8 cellular contexts compared by ENCODE assay signal in the genomic region with DNA sequence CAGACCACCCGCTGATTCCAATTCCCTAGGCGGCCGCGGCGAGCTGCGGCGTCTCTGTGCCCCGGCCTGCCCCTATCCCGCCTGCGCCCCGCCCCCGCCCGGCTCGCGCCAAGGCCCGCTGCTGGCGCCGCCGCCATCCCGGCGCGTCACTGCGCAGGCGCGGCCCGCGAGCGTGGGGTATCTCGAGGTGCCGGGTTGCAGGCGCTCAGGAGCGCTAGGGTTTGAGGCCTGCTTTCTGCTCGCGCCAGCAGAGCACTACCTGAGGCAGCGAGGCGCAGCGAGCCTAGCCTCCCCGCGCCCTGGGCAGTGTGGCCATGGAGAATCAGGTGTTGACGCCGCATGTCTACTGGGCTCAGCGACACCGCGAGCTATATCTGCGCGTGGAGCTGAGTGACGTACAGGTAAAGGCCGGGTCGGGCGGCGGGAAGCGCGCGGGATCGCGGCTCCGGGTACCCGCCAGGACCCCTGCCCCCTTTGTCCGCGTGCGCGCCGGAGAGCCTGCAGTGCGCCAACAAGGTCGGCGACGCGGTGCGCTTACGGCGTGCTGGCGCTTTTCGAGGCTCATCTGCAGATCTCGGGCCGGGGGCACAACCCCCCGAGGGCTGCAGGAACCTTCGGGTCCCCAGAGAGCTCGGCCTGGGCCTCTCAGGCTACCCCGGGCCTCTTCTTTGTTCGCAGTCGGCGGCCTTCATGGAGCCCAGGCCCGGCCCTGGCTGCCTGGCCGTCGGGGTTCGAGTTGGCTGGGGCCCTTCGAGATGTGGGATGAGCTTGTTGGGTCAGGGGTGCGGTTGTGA. TPM values are rescaled to one million over a fixed set of nuclear protein-coding genes. Genes with fewer than 3 reads are reported as not detected.
DNase-seq lines count a peak whose midpoint lies in the region; ATAC-seq and TF ChIP-seq lines count a peak whose summit lies in the region.

A gene with protein sequence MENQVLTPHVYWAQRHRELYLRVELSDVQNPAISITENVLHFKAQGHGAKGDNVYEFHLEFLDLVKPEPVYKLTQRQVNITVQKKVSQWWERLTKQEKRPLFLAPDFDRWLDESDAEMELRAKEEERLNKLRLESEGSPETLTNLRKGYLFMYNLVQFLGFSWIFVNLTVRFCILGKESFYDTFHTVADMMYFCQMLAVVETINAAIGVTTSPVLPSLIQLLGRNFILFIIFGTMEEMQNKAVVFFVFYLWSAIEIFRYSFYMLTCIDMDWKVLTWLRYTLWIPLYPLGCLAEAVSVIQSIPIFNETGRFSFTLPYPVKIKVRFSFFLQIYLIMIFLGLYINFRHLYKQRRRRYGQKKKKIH (plus strand): TSS at position 146 of the 794 bp plus-strand sequence. CDS start 169 bp downstream, at position 315.

- TF ChIP-seq CTCF in GM10266 (IDR thresholded peaks at IDR 0.05; ENCODE audit: control insufficient read depth, insufficient read depth, low read depth, missing control alignments) (no peak), heart left ventricle (IDR thresholded peaks at IDR 0.05) (no peak), type B pancreatic cell (conservative IDR thresholded peaks at IDR 0.05) (no peak)

- H3K27ac ChIP-seq in heart left ventricle, result peak within 1 kb of the TSS in 11 of 12 donors; percentile 7 to 81 (median 75)

- H3K4me3 ChIP-seq in adipocyte (ENCODE audit: low read length) (peak within 1 kb of the TSS; percentile 93), heart left ventricle (peak within 1 kb of the TSS; percentile 54 to 97 (median 83))

- H3K36me3 Mint-ChIP-seq in T-cell (peaks cover 9% of the 10 kb centered on the region), type B pancreatic cell (peaks cover 10% of the 10 kb centered on the region)

- H3K4me1 Mint-ChIP-seq in T-cell (peaks cover 37 to 47% (median 39%) of the 10 kb centered on the region in 3 donors), type B pancreatic cell (ENCODE audit: unreplicated experiment) (peaks cover 32% of the 10 kb centered on the region)

- H3K27me3 ChIP-seq in adipocyte (replicated peaks; ENCODE audit: control insufficient read depth, insufficient read depth, low read length), result no peaks in the 10 kb centered on the region
- H3K27me3 ChIP-seq in heart left ventricle, result no peaks in the 10 kb centered on the region

- 0 to 1% (median 1%) methylated on average over 27 to 88 of the region's 88 CpGs for WGBS in heart left ventricle, 4 donors

- no peaks in the 10 kb centered on the region for H3K36me3 ChIP-seq in adipocyte (ENCODE audit: control insufficient read depth, insufficient read depth, low read length, severe bottlenecking)
- H3K36me3 ChIP-seq in heart left ventricle, result no peaks in the 10 kb centered on the region

- POLR2A ChIA-PET in T-cell (lab: Charles Lee), result interaction anchor here (0.5 to 0.7 kb wide), 3 partner anchors 12 to 268 kb away, joined by 3 to 4 read pairs (median 3); a partner anchor contains a TSS

- H3K9me3 Mint-ChIP-seq in T-cell (no peaks in the 10 kb centered on the region), type B pancreatic cell (no peaks in the 10 kb centered on the region)

- H3K27me3 Mint-ChIP-seq in T-cell (no peaks in the 10 kb centered on the region), type B pancreatic cell (no peaks in the 10 kb centered on the region)

- peak within 1 kb of the TSS; percentile 82 to 89 (median 83) for H3K4me3 Mint-ChIP-seq in T-cell
- peak within 1 kb of the TSS; percentile 92 for H3K4me3 Mint-ChIP-seq in type B pancreatic cell

- H3K9me3 ChIP-seq in adipocyte (ENCODE audit: control insufficient read depth, low read length) (no peaks in the 10 kb centered on the region), heart left ventricle (no peaks in the 10 kb centered on the region)

- peak; percentile 97 for DNase-seq in GM10266 (ENCODE audit: extremely low spot score)
- DNase-seq in NCI-H1417 (lab: John Stamatoyannopoulos, UW), result peak; percentile 81 to 97 (median 97)
- peak; percentile 73 to 94 (median 84) for DNase-seq in T-cell
- DNase-seq in adipocyte (ENCODE audit: low read depth), result peak; percentile 93
- DNase-seq in heart left ventricle, result peak; percentile 87 to 94 (median 90)
- DNase-seq in posterior cingulate gyrus, result peak; percentile 78 to 98 (median 84)
- peak; percentile 95 for DNase-seq in type B pancreatic cell (ENCODE audit: extremely low spot score, unreplicated experiment)

- H3K27ac Mint-ChIP-seq in T-cell, result peak within 1 kb of the TSS; percentile 79 to 93
- peak within 1 kb of the TSS; percentile 80 for H3K27ac Mint-ChIP-seq in type B pancreatic cell

- ATAC-seq in HG02610 (IDR thresholded peaks at IDR 0.05; ENCODE audit: unreplicated experiment), result peak; percentile 71
- ATAC-seq in T-cell (replicated peaks in 1 of 4), result peak; percentile 97 to 99 (median 98)
- peak; percentile 83 to 99 (median 96) for ATAC-seq in heart left ventricle

- H3K9ac ChIP-seq in adipocyte (ENCODE audit: low read length), result peak within 1 kb of the TSS; percentile 90

- TF ChIP-seq POLR2A in heart left ventricle (IDR thresholded peaks at IDR 0.05), result peak in 1 of 2 donors; percentile 37

- CTCF ChIA-PET in T-cell (lab: Charles Lee), result interaction anchor here in 1 of 2 donors (0.5 to 1.3 kb wide), 6 partner anchors 12 to 887 kb away, joined by 3 to 7 read pairs (median 3); a partner anchor contains a TSS

- H3K4me1 ChIP-seq in adipocyte (ENCODE audit: control insufficient read depth, insufficient read depth, low read length), result peaks cover 15% of the 10 kb centered on the region
- peaks cover 0 to 31% (median 14%) of the 10 kb centered on the region in 12 donors for H3K4me1 ChIP-seq in heart left ventricle

- intact Hi-C loops in heart left ventricle (cut with DNase I), result loop anchor here in 1 of 10 donors (2.0 kb wide), 1 partner anchor 80 kb away; a partner anchor contains a TSS
- intact Hi-C loops in posterior cingulate gyrus (cut with DNase I), result loop anchor here (1.0 to 10.0 kb wide), 2 partner anchors 13 to 84 kb away; a partner anchor contains a TSS

RNA-seq across cellular contexts. Expression of the gene that starts here (rescaled TPM):
- total RNA-seq in T-cell (10 to 100 TPM; 16.3 to 24.1 (median 20.9) TPM), heart left ventricle (10 to 100 TPM in 4 of 9 donors, 1 to 10 TPM in 5; 6.2 to 16.7 (median 9.8) TPM), type B pancreatic cell (ENCODE audit: low replicate concordance) (91.5 and 123 TPM in 2 replicates)
- polyA plus RNA-seq in heart left ventricle, result 10 to 100 TPM in 1 of 2 donors, 1 to 10 TPM in 1; 3.2 to 11.2 TPM

Comparison
In these comparisons a context has a peak if more than half of its experiments do, and no peak if none do; other contexts are left out.
1. Peak in every context shown above with its lines: DNase-seq, ATAC-seq, H3K4me3 ChIP-seq and H3K27ac ChIP-seq.